ENCODE assay signal across 8 cellular contexts in genomic region chr19:14686411-14686810, GRCh38. TPM values are rescaled to one million over a fixed set of nuclear protein-coding genes. Genes with fewer than 3 reads are reported as not detected.
DNase-seq lines count a peak whose midpoint lies in the region; ATAC-seq, FAIRE-seq and TF ChIP-seq lines count a peak whose summit lies in the region.

No MANE protein-coding gene starts in this region.

- H2AFZ ChIP-seq in IMR-90 (replicated peaks; ENCODE audit: low read length, poor library complexity), result no peak overlapping the region

- BruUV-seq in IMR-90 (replicated peaks; lab: Mats Ljungman, UMichigan), result no TSS peak

- H2AK5ac ChIP-seq in IMR-90 (ENCODE audit: low read depth, low read length), result no peak overlapping the region

- H3K9me3 ChIP-seq in IMR-90 (ENCODE audit: control insufficient read depth, insufficient read depth, low read length) (no peaks in the 10 kb centered on the region), T-helper 17 cell (ENCODE audit: control insufficient read depth, low read length, poor library complexity, severe bottlenecking) (peaks cover 3% of the 10 kb centered on the region)

- H3K27ac Mint-ChIP-seq in T-helper 17 cell, result peak overlapping the region; percentile 94

- H3K9ac ChIP-seq in IMR-90 (ENCODE audit: low read depth, low read length), result no peak overlapping the region

- H3K4me2 ChIP-seq in IMR-90 (ENCODE audit: low read depth, low read length), result no peak overlapping the region

- in situ Hi-C loops in IMR-90 (cut with MboI; ENCODE audit: low sequenced_read_pairs), result loop anchor here (5.0 kb wide), 1 partner anchor 114 kb away; the partner anchor contains the start of gene NDUFB7

- TF ChIP-seq CTCF in D721Med (IDR thresholded peaks at IDR 0.05; ENCODE audit: insufficient read depth, missing control alignments), result peak; percentile 35
- peak; percentile 31; the same call in 1 of the 2 replicates for TF ChIP-seq CTCF in IMR-90 (conservative IDR thresholded peaks at IDR 0.05; ENCODE audit: low read depth, low read length)
- TF ChIP-seq CTCF in fibroblast of villous mesenchyme (IDR thresholded peaks at IDR 0.05; ENCODE audit: insufficient read depth, low read depth, low read length), result peak; percentile 23

- H2BK15ac ChIP-seq in IMR-90 (ENCODE audit: low read depth, low read length), result no peak overlapping the region

- H2BK120ac ChIP-seq in IMR-90 (ENCODE audit: low read depth, low read length), result no peak overlapping the region

- no peaks in the 10 kb centered on the region for H3K27me3 ChIP-seq in IMR-90 (ENCODE audit: control insufficient read depth, insufficient read depth, low read length)

- dilution Hi-C loops in IMR-90 (cut with HindIII; ENCODE audit: low sequenced_read_pairs, unreplicated experiment), result no loop called here

- H4K20me1 ChIP-seq in IMR-90 (ENCODE audit: insufficient read depth, low read length), result no peaks in the 10 kb centered on the region

- no peak overlapping the region for H3K56ac ChIP-seq in IMR-90 (ENCODE audit: extremely low read depth, insufficient read depth, low read length)

- H2BK5ac ChIP-seq in IMR-90 (ENCODE audit: low read depth, low read length, poor library complexity, severe bottlenecking), result no peak overlapping the region

- no peaks in the 10 kb centered on the region for H3K4me1 ChIP-seq in IMR-90 (ENCODE audit: control insufficient read depth, insufficient read depth, low read length)

- H3K4me1 Mint-ChIP-seq in T-helper 17 cell, result peaks cover 11% of the 10 kb centered on the region

- TF ChIP-seq RAD21 in IMR-90 (IDR thresholded peaks at IDR 0.05; ENCODE audit: low read length), result peak; percentile 29

- no peak overlapping the region for H4K8ac ChIP-seq in IMR-90 (ENCODE audit: low read depth in 2 of 2, low read length in 2 of 2)

- H3K4ac ChIP-seq in IMR-90 (ENCODE audit: low read depth, low read length), result no peak overlapping the region

- CTCF ChIA-PET in IMR-90 (lab: Yijun Ruan, JAX), result interaction anchor here (0.5 to 2.6 kb wide), 8 partner anchors 10 to 117 kb away, joined by 3 to 32 read pairs (median 4); partner anchors contain the start of gene NDUFB7

- H2AK9ac ChIP-seq in IMR-90 (replicated peaks; ENCODE audit: low read depth, low read length, poor library complexity), result no peak overlapping the region

- POLR2A ChIA-PET in IMR-90 (lab: Charles Lee; ENCODE audit: unreplicated experiment), result no interaction called here

- H3K4me3 ChIP-seq in IMR-90 (ENCODE audit: insufficient read depth, low read depth, low read length) (no peak overlapping the region), fibroblast of villous mesenchyme (ENCODE audit: low read depth, low read length) (no peak overlapping the region)

- no peak for DNase-seq in D721Med (ENCODE audit: insufficient read length, low spot score)
- peak; percentile 9 for DNase-seq in IMR-90
- DNase-seq in T-helper 17 cell, result no peak
- DNase-seq in fibroblast of villous mesenchyme (ENCODE audit: low read depth), result peak; percentile 16
- no peak for DNase-seq in H54 (ENCODE audit: insufficient read length, low spot score)

- H3K9me1 ChIP-seq in IMR-90 (ENCODE audit: insufficient read depth, low read length), result no peaks in the 10 kb centered on the region

- intact Hi-C loops in IMR-90 (cut with micrococcal nuclease), result loop anchor here (1.0 kb wide), 1 partner anchor 112 kb away; no protein-coding TSS in a partner anchor

- no peak overlapping the region for H3K23ac ChIP-seq in IMR-90 (ENCODE audit: low read depth, low read length)

- H3K4me3 Mint-ChIP-seq in T-helper 17 cell, result no peak overlapping the region

- H2BK20ac ChIP-seq in IMR-90 (ENCODE audit: low read depth, low read length), result no peak overlapping the region

- H3K14ac ChIP-seq in IMR-90 (replicated peaks; ENCODE audit: low read depth, low read length), result no peak overlapping the region

- H3K36me3 Mint-ChIP-seq in T-helper 17 cell (ENCODE audit: low read depth), result no peaks in the 10 kb centered on the region

- no peaks in the 10 kb centered on the region for H3K36me3 ChIP-seq in IMR-90 (ENCODE audit: control insufficient read depth, insufficient read depth, low read length)

- H3K27ac ChIP-seq in IMR-90 (ENCODE audit: insufficient read depth, low read length), result no peak overlapping the region

- FAIRE-seq in D721Med (lab: Jason Lieb, UNC) (no peak), H54 (lab: Jason Lieb, UNC) (no peak)

- no peak overlapping the region for H4K5ac ChIP-seq in IMR-90 (ENCODE audit: low read depth, low read length)

- H3K27me3 Mint-ChIP-seq in T-helper 17 cell, result no peaks in the 10 kb centered on the region

- no peak overlapping the region for H3K18ac ChIP-seq in IMR-90 (ENCODE audit: low read depth, low read length)

- no CpG with 5 or more reads among the region's 3 CpGs for WGBS in IMR-90 (ENCODE audit: extremely low coverage in 2 of 2, insufficient read length in 1 of 2), 2 experiments

- TF ChIP-seq POLR2A in IMR-90 (IDR thresholded peaks at IDR 0.05; ENCODE audit: low read depth, low read length) (no peak), H54 (IDR thresholded peaks at IDR 0.05; ENCODE audit: low read depth, low read length) (no peak)

- H4K91ac ChIP-seq in IMR-90 (ENCODE audit: insufficient read depth, low read depth, low read length), result no peak overlapping the region

- peaks cover 4 to 5% of the 10 kb centered on the region in 2 experiments; a peak in 3 of 4 replicates for H3K79me1 ChIP-seq in IMR-90 (ENCODE audit: low read depth in 1 of 2, low read length in 2 of 2)

- ATAC-seq in IMR-90 (ENCODE audit: low read depth) (no peak), T-helper 17 cell (no peak), GM21367 (IDR thresholded peaks at IDR 0.05; ENCODE audit: unreplicated experiment) (no peak), HG03457 (IDR thresholded peaks at IDR 0.05; ENCODE audit: unreplicated experiment) (no peak), GM19324 (IDR thresholded peaks at IDR 0.05; ENCODE audit: low FRiP score, unreplicated experiment) (no peak)

TF ChIP-seq in IMR-90, 13 proteins besides CTCF, POLR2A, EP300 and RAD21:
- TF ChIP-seq BHLHE40 (IDR thresholded peaks at IDR 0.05; ENCODE audit: low read depth, low read length), result no peak
- TF ChIP-seq FOS (IDR thresholded peaks at IDR 0.05; ENCODE audit: low read depth, low read length), result no peak
- no peak for TF ChIP-seq RFX5 (IDR thresholded peaks at IDR 0.05; ENCODE audit: low read depth, low read length)
- no peak for TF ChIP-seq NFE2L2 (IDR thresholded peaks at IDR 0.05; ENCODE audit: low read depth, low read length)
- no peak for TF ChIP-seq MXI1 (IDR thresholded peaks at IDR 0.05; ENCODE audit: borderline replicate concordance, low read depth, low read length)
- TF ChIP-seq MAZ (IDR thresholded peaks at IDR 0.05; ENCODE audit: borderline replicate concordance, low read depth, low read length), result no peak
- TF ChIP-seq CEBPB (IDR thresholded peaks at IDR 0.05; ENCODE audit: low read depth, low read length), result no peak
- TF ChIP-seq USF2 (IDR thresholded peaks at IDR 0.05; ENCODE audit: low read depth, low read length), result no peak
- no peak for TF ChIP-seq CHD1 (IDR thresholded peaks at IDR 0.05; ENCODE audit: low read depth, low read length)
- TF ChIP-seq SMC3 (IDR thresholded peaks at IDR 0.05; ENCODE audit: low read depth, low read length), result no peak
- TF ChIP-seq RCOR1 (IDR thresholded peaks at IDR 0.05; ENCODE audit: insufficient replicate concordance, low read length), result no peak
- TF ChIP-seq ELK1 (IDR thresholded peaks at IDR 0.05; ENCODE audit: borderline replicate concordance, low read depth, low read length), result no peak
- TF ChIP-seq MAFK (IDR thresholded peaks at IDR 0.05; ENCODE audit: low read depth, low read length), result no peak

RNA-seq across cellular contexts. Expression of gene ZNF333, which starts 3.4 kb away (rescaled TPM):
- 11.9 and 15.1 TPM in 2 replicates for total RNA-seq in IMR-90 (2012; rRNA removed)
- 8.2 and 9.8 TPM in 2 replicates for polyA plus RNA-seq in IMR-90 (2012; rRNA removed)
- polyA plus RNA-seq in IMR-90 (2012; cell fraction: cytosol; rRNA removed), result 5.7 and 7.9 TPM in 2 replicates
- 48.4 and 52.1 TPM in 2 replicates for polyA plus RNA-seq in IMR-90 (2012; cell fraction: nucleus; rRNA removed; ENCODE audit: low replicate concordance)
- total RNA-seq in T-helper 17 cell, result 10 to 100 TPM; 17.6 to 22.7 TPM
- 13.9 and 18.6 TPM in 2 replicates for total RNA-seq in fibroblast of villous mesenchyme

RNA-seq across cellular contexts. Expression of gene ADGRE3, which starts 11.8 kb away (rescaled TPM):
- total RNA-seq in IMR-90 (2012; rRNA removed) (not detected in 2 replicates), T-helper 17 cell (under 1 TPM in 1 of 2 donors, not detected in 1; 0.15 TPM), fibroblast of villous mesenchyme (not detected in 2 replicates)
- polyA plus RNA-seq in IMR-90 (2012; rRNA removed), result not detected in 2 replicates
- polyA plus RNA-seq in IMR-90 (2012; cell fraction: cytosol; rRNA removed), result not detected in 2 replicates
- polyA plus RNA-seq in IMR-90 (2012; cell fraction: nucleus; rRNA removed; ENCODE audit: low replicate concordance), result not detected in 2 replicates

Comparison
In these comparisons a context has a peak if more than half of its experiments do, and no peak if none do; other contexts are left out.
1. DNase-seq: peak in IMR-90 (single experiment) and fibroblast of villous mesenchyme (single experiment); none in D721Med (single experiment), T-helper 17 cell (0 of 3) and H54 (single experiment).
2. Peak in every context shown above with its lines, with median percentiles within 50 percentile points of each other: CTCF ChIP-seq.